In genomic region chrX:130625381-130625780, GRCh38 we compare ENCODE assay signal across 16 cellular contexts.
"Had no signal": no experiment of that assay in that cellular context is flagged by ENCODE, and none has a peak within 500 bp of the region (broad histone marks: within the 10 kb centered on the region; RNA-seq: fewer than 3 reads in every experiment).

No MANE protein-coding gene starts in this region.

- H3K36me3 Mint-ChIP-seq: activated CD8-positive, alpha-beta memory T cell treated with anti-CD3 and anti-CD28 coated beads, Interleukin-2, amount 10 ng/mL, durations not matched to agents 7 days and 5 days; stimulated activated effector memory CD8-positive, alpha-beta T cell treated with anti-CD3 and anti-CD28 coated beads, Interleukin-12 subunit alpha, Interleukin-12 subunit beta, amount 100 ng/mL, for 72 hours had no signal

- DNase-seq: activated CD4-positive, alpha-beta T cell treated with anti-CD3 and anti-CD28 coated beads for 1 hour; activated CD4-positive, alpha-beta T cell treated with anti-CD3 and anti-CD28 coated beads, Interleukin-2, amount 50 U/mL, for 48 hours; activated CD8-positive, alpha-beta memory T cell treated with anti-CD3 and anti-CD28 coated beads, Interleukin-2, amount 10 ng/mL, durations not matched to agents 7 days and 5 days; activated gamma-delta T cell; activated naive CD8-positive, alpha-beta T cell treated with anti-CD3 and anti-CD28 coated beads for 36 hours; activated T-cell treated with anti-CD3 and anti-CD28 coated beads, Interleukin-2, amount 50 U/mL, for 24 hours; immature natural killer cell; left ventricle myocardium inferior; mesendoderm; right lobe of liver; SW 1271 had no signal

- H3K27ac Mint-ChIP-seq: activated CD8-positive, alpha-beta memory T cell treated with anti-CD3 and anti-CD28 coated beads, Interleukin-2, amount 10 ng/mL, durations not matched to agents 7 days and 5 days; activated naive CD8-positive, alpha-beta T cell treated with anti-CD3 and anti-CD28 coated beads for 36 hours; activated T-cell treated with anti-CD3 and anti-CD28 coated beads, Interleukin-2, amount 50 U/mL, for 24 hours; immature natural killer cell; stimulated activated effector memory CD8-positive, alpha-beta T cell treated with anti-CD3 and anti-CD28 coated beads, Interleukin-12 subunit alpha, Interleukin-12 subunit beta, amount 100 ng/mL, for 72 hours; T-helper 2 cell treated with Interferon-gamma antibody and Interleukin-4, amounts not matched to agents 5 μg/mL and 100 μg/mL, for 36 hours had no signal

- H3K27me3 Mint-ChIP-seq: activated CD8-positive, alpha-beta memory T cell treated with anti-CD3 and anti-CD28 coated beads, Interleukin-2, amount 10 ng/mL, durations not matched to agents 7 days and 5 days; activated naive CD8-positive, alpha-beta T cell treated with anti-CD3 and anti-CD28 coated beads for 36 hours; activated T-cell treated with anti-CD3 and anti-CD28 coated beads, Interleukin-2, amount 50 U/mL, for 24 hours had no signal

- ATAC-seq: activated CD8-positive, alpha-beta memory T cell treated with anti-CD3 and anti-CD28 coated beads, Interleukin-2, amount 10 ng/mL, durations not matched to agents 7 days and 5 days; right lobe of liver; stimulated activated effector memory CD8-positive, alpha-beta T cell treated with anti-CD3 and anti-CD28 coated beads, Interleukin-12 subunit alpha, Interleukin-12 subunit beta, amount 100 ng/mL, for 72 hours had no signal

- H3K4me1 ChIP-seq: left ventricle myocardium inferior, right lobe of liver, tibial nerve had no signal

- H3K4me3 Mint-ChIP-seq: activated CD8-positive, alpha-beta memory T cell treated with anti-CD3 and anti-CD28 coated beads, Interleukin-2, amount 10 ng/mL, durations not matched to agents 7 days and 5 days; activated naive CD8-positive, alpha-beta T cell treated with anti-CD3 and anti-CD28 coated beads for 36 hours; activated T-cell treated with anti-CD3 and anti-CD28 coated beads, Interleukin-2, amount 50 U/mL, for 24 hours; immature natural killer cell; stimulated activated effector memory CD8-positive, alpha-beta T cell treated with anti-CD3 and anti-CD28 coated beads, Interleukin-12 subunit alpha, Interleukin-12 subunit beta, amount 100 ng/mL, for 72 hours; T-helper 2 cell treated with Interferon-gamma antibody and Interleukin-4, amounts not matched to agents 5 μg/mL and 100 μg/mL, for 36 hours had no signal

- H3K27ac ChIP-seq: esophagus muscularis mucosa, left ventricle myocardium inferior, right lobe of liver, tibial nerve had no signal

- H3K4me3 ChIP-seq: esophagus muscularis mucosa, left ventricle myocardium inferior, right lobe of liver, tibial nerve had no signal

- FAIRE-seq: colon had no signal

- H3K4me1 Mint-ChIP-seq: activated CD8-positive, alpha-beta memory T cell treated with anti-CD3 and anti-CD28 coated beads, Interleukin-2, amount 10 ng/mL, durations not matched to agents 7 days and 5 days; activated naive CD8-positive, alpha-beta T cell treated with anti-CD3 and anti-CD28 coated beads for 36 hours; immature natural killer cell; stimulated activated effector memory CD8-positive, alpha-beta T cell treated with anti-CD3 and anti-CD28 coated beads, Interleukin-12 subunit alpha, Interleukin-12 subunit beta, amount 100 ng/mL, for 72 hours had no signal

- H3K9me3 ChIP-seq: esophagus muscularis mucosa, left ventricle myocardium inferior, right lobe of liver, tibial nerve had no signal

- H3K9me3 Mint-ChIP-seq: activated naive CD8-positive, alpha-beta T cell treated with anti-CD3 and anti-CD28 coated beads for 36 hours; activated T-cell treated with anti-CD3 and anti-CD28 coated beads, Interleukin-2, amount 50 U/mL, for 24 hours; immature natural killer cell; stimulated activated effector memory CD8-positive, alpha-beta T cell treated with anti-CD3 and anti-CD28 coated beads, Interleukin-12 subunit alpha, Interleukin-12 subunit beta, amount 100 ng/mL, for 72 hours; T-helper 2 cell treated with Interferon-gamma antibody and Interleukin-4, amounts not matched to agents 5 μg/mL and 100 μg/mL, for 36 hours had no signal
